ENCODE assay signal across 11 cellular contexts in the genomic region with DNA sequence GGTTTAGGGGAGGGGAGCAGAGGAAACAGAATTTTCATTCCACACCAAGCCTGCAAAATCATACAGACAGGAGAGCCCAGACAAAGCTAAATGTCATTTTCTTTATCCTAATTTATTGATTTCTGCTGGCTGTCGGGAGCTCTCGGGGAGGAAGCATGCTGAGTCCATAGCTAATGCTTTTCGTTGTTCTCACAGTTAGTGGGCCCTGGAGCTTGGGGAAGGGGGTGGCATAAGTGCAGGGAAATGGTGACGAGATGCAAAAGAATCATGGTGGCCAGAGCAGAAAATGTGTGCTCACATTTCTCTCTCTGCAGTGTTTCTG.
A peak's percentile ranks its signal among the peaks of the same experiment; 100 is the strongest.
DNase-seq lines count a peak whose midpoint lies in the region; ATAC-seq and TF ChIP-seq lines count a peak whose summit lies in the region.
"Had no signal": no experiment of that assay in that cellular context is flagged by ENCODE, and none has a peak within 500 bp of the region (broad histone marks: within the 10 kb centered on the region; RNA-seq: fewer than 3 reads in every experiment).

No MANE protein-coding gene starts in this region.

- H3K4me3 ChIP-seq in right lobe of liver (no peak overlapping the region), tibial artery (no peak overlapping the region)

- no peak for ATAC-seq in activated T-helper 17 cell treated with anti-CD3 and anti-CD28 coated beads, Interleukin-2, amount 50 U/mL, for 72 hours (replicated peaks)
- ATAC-seq in right lobe of liver (no peak), HG03354 (IDR thresholded peaks at IDR 0.05; ENCODE audit: poor library complexity, severe bottlenecking, unreplicated experiment) (no peak), esophagus mucosa (no peak), GM21528 (IDR thresholded peaks at IDR 0.05; ENCODE audit: low FRiP score, unreplicated experiment) (no peak)

- peaks cover 53% of the 10 kb centered on the region for H3K4me1 Mint-ChIP-seq in activated T-cell treated with anti-CD3 and anti-CD28 coated beads, Interleukin-2, amount 50 U/mL, for 24 hours (ENCODE audit: low read depth)
- H3K4me1 Mint-ChIP-seq in activated T-helper 17 cell treated with anti-CD3 and anti-CD28 coated beads, Interleukin-2, amount 50 U/mL, for 72 hours = peaks cover 28% of the 10 kb centered on the region

- H3K4me1 ChIP-seq in right lobe of liver = peaks cover 0 to 24% (median 11%) of the 10 kb centered on the region in 4 donors
- peaks cover 0 to 32% (median 27%) of the 10 kb centered on the region in 4 donors for H3K4me1 ChIP-seq in tibial artery
- H3K4me1 ChIP-seq: BE2C had no signal

- no peak for TF ChIP-seq POLR2A in right lobe of liver (IDR thresholded peaks at IDR 0.05)

- no peaks in the 10 kb centered on the region for H3K36me3 ChIP-seq in right lobe of liver
- H3K36me3 ChIP-seq in tibial artery = no peaks in the 10 kb centered on the region
- H3K36me3 ChIP-seq: BE2C had no signal

- H3K27ac Mint-ChIP-seq in activated T-cell treated with anti-CD3 and anti-CD28 coated beads, Interleukin-2, amount 50 U/mL, for 24 hours = peak overlapping the region; percentile 97
- H3K27ac Mint-ChIP-seq in activated T-helper 17 cell treated with anti-CD3 and anti-CD28 coated beads, Interleukin-2, amount 50 U/mL, for 72 hours = peak overlapping the region; percentile 92

- no peaks in the 10 kb centered on the region for H3K27me3 Mint-ChIP-seq in activated T-cell treated with anti-CD3 and anti-CD28 coated beads, Interleukin-2, amount 50 U/mL, for 24 hours
- H3K27me3 Mint-ChIP-seq in activated T-helper 17 cell treated with anti-CD3 and anti-CD28 coated beads, Interleukin-2, amount 50 U/mL, for 72 hours = no peaks in the 10 kb centered on the region

- no peak for DNase-seq in activated T-cell treated with anti-CD3 and anti-CD28 coated beads, Interleukin-2, amount 50 U/mL, for 24 hours
- DNase-seq in activated T-cell treated with anti-CD3 and anti-CD28 coated beads for 4 hours = no peak
- DNase-seq in right lobe of liver = peak in 1 of 3 donors; percentile 23
- peak in 1 of 2 donors; percentile 32 for DNase-seq in tibial artery
- DNase-seq: activated effector memory CD4-positive, alpha-beta T cell treated with Interleukin-2 at 50 U/mL for 16 hours; BE2C; NCI-H1417 treated with DMSO at 0.1 percent for 48 hours had no signal

- no peak for TF ChIP-seq CTCF in right lobe of liver (IDR thresholded peaks at IDR 0.05)
- no peak for TF ChIP-seq CTCF in tibial artery (IDR thresholded peaks at IDR 0.05)

- 28% methylated on average over 4 of the region's 4 CpGs for WGBS in right lobe of liver (ENCODE audit: insufficient coverage, low coverage, low lambda C conversion rate, missing lambda C conversion rate)

- H3K4me3 Mint-ChIP-seq in activated T-cell treated with anti-CD3 and anti-CD28 coated beads, Interleukin-2, amount 50 U/mL, for 24 hours = peak overlapping the region; percentile 69
- peak overlapping the region; percentile 83 for H3K4me3 Mint-ChIP-seq in activated T-helper 17 cell treated with anti-CD3 and anti-CD28 coated beads, Interleukin-2, amount 50 U/mL, for 72 hours

- no peaks in the 10 kb centered on the region for H3K36me3 Mint-ChIP-seq in activated T-cell treated with anti-CD3 and anti-CD28 coated beads, Interleukin-2, amount 50 U/mL, for 24 hours (ENCODE audit: low read depth)
- peaks cover 6% of the 10 kb centered on the region for H3K36me3 Mint-ChIP-seq in activated T-helper 17 cell treated with anti-CD3 and anti-CD28 coated beads, Interleukin-2, amount 50 U/mL, for 72 hours (ENCODE audit: low read depth)

- intact Hi-C loops in right lobe of liver (cut with DNase I) = no loop called here
- intact Hi-C loops in tibial artery (cut with DNase I; ENCODE audit: low total_unique reads) = no loop called here

- H3K27ac ChIP-seq in right lobe of liver (peak overlapping the region; percentile 37 to 52 (median 40)), tibial artery (peak overlapping the region; percentile 61 to 70)

- no peaks in the 10 kb centered on the region for H3K9me3 ChIP-seq in right lobe of liver
- no peaks in the 10 kb centered on the region for H3K9me3 ChIP-seq in tibial artery
- H3K9me3 ChIP-seq: BE2C had no signal

- H3K9me3 Mint-ChIP-seq in activated T-cell treated with anti-CD3 and anti-CD28 coated beads, Interleukin-2, amount 50 U/mL, for 24 hours = no peaks in the 10 kb centered on the region
- H3K9me3 Mint-ChIP-seq in activated T-helper 17 cell treated with anti-CD3 and anti-CD28 coated beads, Interleukin-2, amount 50 U/mL, for 72 hours = no peaks in the 10 kb centered on the region

- H3K27me3 ChIP-seq in right lobe of liver (no peaks in the 10 kb centered on the region), tibial artery (no peaks in the 10 kb centered on the region)
- H3K27me3 ChIP-seq: BE2C had no signal
